Comparison of ENCODE assay signal across 8 cellular contexts in genomic region chr12:4272014-4272975, GRCh38. TPM values are rescaled to one million over a fixed set of nuclear protein-coding genes. Genes with fewer than 3 reads are reported as not detected.
DNase-seq lines count a peak whose midpoint lies in the region; ATAC-seq and TF ChIP-seq lines count a peak whose summit lies in the region.

No MANE protein-coding gene starts in this region.

- TF ChIP-seq POLR2A in Peyer's patch (IDR thresholded peaks at IDR 0.05) (peak in 1 of 2 donors; percentile 39), ovary (IDR thresholded peaks at IDR 0.05) (no peak), testis (IDR thresholded peaks at IDR 0.05) (no peak)

- TF ChIP-seq CTCF in Peyer's patch (IDR thresholded peaks at IDR 0.05) = no peak
- TF ChIP-seq CTCF in ovary (IDR thresholded peaks at IDR 0.05) = no peak
- no peak for TF ChIP-seq CTCF in testis (IDR thresholded peaks at IDR 0.05)

- TF ChIP-seq EP300 in ovary (IDR thresholded peaks at IDR 0.05) = no peak

- DNase-seq in Peyer's patch = peak; percentile 88 to 96 (median 91)
- DNase-seq in activated gamma-delta T cell treated with anti-CD3 and anti-CD28 coated beads, Interleukin-2, amount 50 U/mL, for 16 hours (ENCODE audit: low read depth) = peak; percentile 80
- DNase-seq in germinal center (ENCODE audit: low spot score) = peak; percentile 83
- peak; percentile 57 to 68 (median 63) for DNase-seq in ovary
- DNase-seq in testis = peak; percentile 80
- DNase-seq in occipital lobe (lab: John Stamatoyannopoulos, UW) = no peak

- 1 to 2% (median 1%) methylated on average over 63 to 70 of the region's 70 CpGs for WGBS in ovary, 3 donors
- 1 to 3% methylated on average over 39 to 53 of the region's 70 CpGs for WGBS in testis, 2 donors

- H3K36me3 ChIP-seq in Peyer's patch (no peaks in the 10 kb centered on the region), ovary (no peaks in the 10 kb centered on the region), testis (ENCODE audit: low read depth, missing control alignments) (no peaks in the 10 kb centered on the region)

- ATAC-seq in GM18511 (IDR thresholded peaks at IDR 0.05; ENCODE audit: unreplicated experiment) (peak; percentile 50), HG02840 (IDR thresholded peaks at IDR 0.05; ENCODE audit: low FRiP score, unreplicated experiment) (peak; percentile 51)

- H3K27ac ChIP-seq in Peyer's patch = peak overlapping the region; percentile 89 to 96 (median 94)
- H3K27ac ChIP-seq in ovary = peak overlapping the region in 1 of 2 donors; percentile 46
- H3K27ac ChIP-seq in testis = peak overlapping the region; percentile 89 to 92

- intact Hi-C loops in ovary (cut with DNase I) (loop anchor here (5.0 to 10.0 kb wide), 4 partner anchors 237 to 967 kb away; no protein-coding TSS in a partner anchor), testis (cut with DNase I; ENCODE audit: low total_unique reads) (loop anchor here (10.0 kb wide), 1 partner anchor 237 kb away; no protein-coding TSS in a partner anchor)

- no peaks in the 10 kb centered on the region for H3K27me3 ChIP-seq in Peyer's patch
- H3K27me3 ChIP-seq in ovary = no peaks in the 10 kb centered on the region
- H3K27me3 ChIP-seq in testis = no peaks in the 10 kb centered on the region

- H3K4me1 ChIP-seq in Peyer's patch (peaks cover 0 to 47% (median 8%) of the 10 kb centered on the region in 4 donors), ovary (ENCODE audit: insufficient read depth) (peaks cover 16% of the 10 kb centered on the region), testis (peaks cover 20% of the 10 kb centered on the region)

- no peaks in the 10 kb centered on the region for H3K9me3 ChIP-seq in Peyer's patch
- H3K9me3 ChIP-seq in ovary = no peaks in the 10 kb centered on the region
- H3K9me3 ChIP-seq in testis = no peaks in the 10 kb centered on the region

- peak overlapping the region; percentile 55 to 89 (median 74) for H3K4me3 ChIP-seq in Peyer's patch
- peak overlapping the region; percentile 43 for H3K4me3 ChIP-seq in ovary
- H3K4me3 ChIP-seq in testis = peak overlapping the region; percentile 41 to 85

RNA-seq across cellular contexts. Expression of gene CCND2, which starts 1.3 kb away (rescaled TPM):
- total RNA-seq in Peyer's patch = 100 to 1,000 TPM in 2 of 4 donors, 10 to 100 TPM in 2; 72.0 to 162 (median 97.6) TPM
- 100 to 1,000 TPM in 1 of 7 donors, 10 to 100 TPM in 6; 24.1 to 105 (median 70.7) TPM for total RNA-seq in ovary
- polyA plus RNA-seq in ovary = 10 to 100 TPM in 1 of 2 donors, 1 to 10 TPM in 1; 4.0 to 16.3 TPM
- 10 to 100 TPM; 19.9 to 21.3 TPM for total RNA-seq in testis
- polyA plus RNA-seq in testis (ENCODE audit: insufficient read depth, low read depth, low replicate concordance) = 7.9 TPM
- total RNA-seq in occipital lobe = 300 TPM

RNA-seq across cellular contexts. Expression of gene TIGAR, which starts 48.7 kb away (rescaled TPM):
- 1 to 10 TPM; 1.7 to 8.0 (median 3.0) TPM for total RNA-seq in Peyer's patch
- 10 to 100 TPM in 1 of 7 donors, 1 to 10 TPM in 5, under 1 TPM in 1; 0.36 to 10.3 (median 4.1) TPM for total RNA-seq in ovary
- polyA plus RNA-seq in ovary = 1 to 10 TPM; 1.0 to 8.1 TPM
- total RNA-seq in testis = 10 to 100 TPM in 1 of 2 donors, 1 to 10 TPM in 1; 5.1 to 14.6 TPM
- polyA plus RNA-seq in testis (ENCODE audit: insufficient read depth, low read depth, low replicate concordance) = 14.2 TPM
- total RNA-seq in occipital lobe = 4.7 TPM
